21 cellular contexts compared by ENCODE assay signal in the genomic region with DNA sequence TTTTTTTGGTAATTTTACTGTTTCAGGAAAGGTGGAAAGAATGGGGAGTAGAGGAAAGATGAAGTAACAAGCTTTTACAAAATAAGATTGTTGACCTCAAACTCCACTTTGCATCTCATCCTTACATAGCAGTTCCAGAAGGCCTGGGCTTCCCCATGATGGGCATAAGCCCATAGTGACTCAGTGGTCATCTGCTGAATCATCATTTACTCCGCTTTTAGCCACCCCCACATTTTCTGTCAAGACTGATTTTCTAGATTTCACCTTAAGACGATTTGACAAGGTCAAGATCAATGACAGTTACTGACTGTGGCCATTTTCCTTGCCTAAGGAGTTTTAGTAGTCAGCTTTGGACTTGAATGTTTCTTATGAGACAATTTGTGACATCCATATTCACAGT.
"Had no signal": no experiment of that assay in that cellular context is flagged by ENCODE, and none has a peak within 500 bp of the region (broad histone marks: within the 10 kb centered on the region; RNA-seq: fewer than 3 reads in every experiment).

No MANE protein-coding gene starts in this region.

- H3K27me3 ChIP-seq: adrenal gland, breast epithelium, Peyer's patch had no signal

- H3K4me1 ChIP-seq: breast epithelium had no signal

- H3K9me3 ChIP-seq: adrenal gland, breast epithelium, Peyer's patch had no signal

- DNase-seq: activated CD4-positive, alpha-beta T cell treated with anti-CD3 and anti-CD28 coated beads for 48 hours; activated CD4-positive, alpha-beta T cell treated with anti-CD3 and anti-CD28 coated beads, Interleukin-2, amount 50 U/mL, for 4 hours; activated CD4-positive, CD25-positive, alpha-beta regulatory T cell treated with anti-CD3 and anti-CD28 coated beads, Interleukin-2, amount 50 U/mL, for 72 hours; activated CD8-positive, alpha-beta memory T cell treated with anti-CD3 and anti-CD28 coated beads, Interleukin-2, amount 50 U/mL, for 48 hours; activated CD8-positive, alpha-beta T cell treated with anti-CD3 and anti-CD28 coated beads, Interleukin-2, amount 10 ng/mL, durations not matched to agents 7 days and 5 days; activated naive CD4-positive, alpha-beta T cell treated with anti-CD3 and anti-CD28 coated beads, Interleukin-2, amount 50 U/mL, for 16 hours; activated naive CD8-positive, alpha-beta T cell treated with anti-CD3 and anti-CD28 coated beads, Interleukin-2, amount 10 ng/mL, durations not matched to agents 7 days and 5 days; activated T-cell treated with anti-CD3 and anti-CD28 coated beads, Interleukin-2, amount 50 U/mL, for 1 hour; adrenal gland; aorta; caudate nucleus; NCI-H1092; NCI-H1417; NCI-H1930; NCI-H510A treated with DMSO at 0.1 percent for 48 hours; NCI-H69; NK-92 treated with Interleukin-12 subunit alpha and Interleukin-12 subunit beta, amount 100 ng/mL, for 24 hours; Peyer's patch; SHP77 treated with DMSO at 0.1 percent for 48 hours had no signal

- H3K27ac ChIP-seq: adrenal gland, breast epithelium, Peyer's patch had no signal

- H3K4me3 ChIP-seq: adrenal gland, breast epithelium, Peyer's patch had no signal

- ATAC-seq: activated CD8-positive, alpha-beta T cell treated with anti-CD3 and anti-CD28 coated beads, Interleukin-2, amount 10 ng/mL, durations not matched to agents 7 days and 5 days; WTC11 had no signal
